12 cellular contexts compared by ENCODE assay signal in the genomic region with DNA sequence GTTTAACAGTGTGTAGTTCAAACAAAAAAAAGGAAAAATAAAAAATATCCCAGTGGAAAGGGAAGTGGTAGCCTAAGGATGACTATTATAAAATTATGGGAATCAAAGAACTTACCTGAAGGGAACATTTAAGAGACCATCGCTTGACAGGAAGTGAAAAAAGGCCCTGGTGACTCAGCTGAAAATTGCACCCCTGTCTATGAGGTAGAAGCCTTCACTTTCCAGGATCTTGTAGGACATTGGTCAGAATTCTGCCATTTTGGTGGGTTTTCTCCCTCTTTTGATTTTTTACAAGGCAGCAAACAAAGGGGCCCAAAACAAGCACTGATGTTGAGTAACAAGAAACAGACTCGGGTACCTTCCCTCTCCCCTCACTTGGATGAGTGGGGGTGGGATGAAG. TPM values are rescaled to one million over a fixed set of nuclear protein-coding genes. Genes with fewer than 3 reads are reported as not detected.
A peak's percentile ranks its signal among the peaks of the same experiment; 100 is the strongest.
DNase-seq lines count a peak whose midpoint lies in the region; ATAC-seq and TF ChIP-seq lines count a peak whose summit lies in the region.
"Had no signal": no experiment of that assay in that cellular context is flagged by ENCODE, and none has a peak within 500 bp of the region (broad histone marks: within the 10 kb centered on the region; RNA-seq: fewer than 3 reads in every experiment).

No MANE protein-coding gene starts in this region.

- H3K27ac ChIP-seq in AG04450 (ENCODE audit: low read depth, low read length) (peak overlapping the region; percentile 40), HUES64 (ENCODE audit: low read depth, low read length) (peak overlapping the region; percentile 6), cingulate gyrus (ENCODE audit: low read depth, low read length) (peak overlapping the region; percentile 49), neutrophil (peak overlapping the region; percentile 53)
- H3K27ac ChIP-seq: SJCRH30 had no signal

- ATAC-seq in GM18868 (IDR thresholded peaks at IDR 0.05; ENCODE audit: unreplicated experiment) (no peak), HG03280 (IDR thresholded peaks at IDR 0.05; ENCODE audit: unreplicated experiment) (no peak)

- H3K4me3 ChIP-seq in AG04450 (ENCODE audit: low read depth, low read length), result no peak overlapping the region
- no peak overlapping the region for H3K4me3 ChIP-seq in HUES64 (ENCODE audit: low read length)
- no peak overlapping the region for H3K4me3 ChIP-seq in neutrophil (ENCODE audit: low read depth in 1 of 2, low read length in 1 of 2)
- H3K4me3 ChIP-seq: SJCRH30 had no signal

- WGBS in HUES64, result 97% methylated on average over 2 of the region's 2 CpGs

- CTCF ChIA-PET in AG04450 (lab: Charles Lee), result no interaction called here

- no peak for DNase-seq in AG04450 (ENCODE audit: low read depth, low spot score)
- DNase-seq in NK-92 (lab: John Stamatoyannopoulos, UW; ENCODE audit: unreplicated experiment), result no peak
- DNase-seq in NCI-H69 (lab: John Stamatoyannopoulos, UW), result no peak
- DNase-seq: DMS153, NCI-H187 treated with DMSO at 0.1 percent for 48 hours, retina had no signal

- H3K9ac ChIP-seq in HUES64 (ENCODE audit: low read depth, low read length), result no peak overlapping the region

- POLR2A ChIA-PET in AG04450 (lab: Yijun Ruan, JAX), result interaction anchor here (0.9 to 3.1 kb wide), 4 partner anchors 8 to 12 kb away, joined by 5 to 27 read pairs (median 8); no protein-coding TSS in a partner anchor

- H3K4me1 ChIP-seq in HUES64 (ENCODE audit: insufficient read depth, low read length), result peaks cover 23% of the 10 kb centered on the region; the same call in 1 of the 2 replicates
- peaks cover 0 to 4% of the 10 kb centered on the region in 2 experiments for H3K4me1 ChIP-seq in neutrophil (ENCODE audit: control insufficient read depth in 1 of 2, insufficient read depth in 1 of 2, low read depth in 1 of 2, low read length in 1 of 2)
- H3K4me1 ChIP-seq: SJCRH30 had no signal

- H3K36me3 ChIP-seq in HUES64 (ENCODE audit: insufficient read depth, low read length), result peaks cover 97% of the 10 kb centered on the region
- H3K36me3 ChIP-seq in neutrophil, result peaks cover 100% of the 10 kb centered on the region

- no peak for TF ChIP-seq CTCF in AG04450 (IDR thresholded peaks at IDR 0.05; ENCODE audit: low read depth, low read length)
- TF ChIP-seq CTCF in neutrophil (IDR thresholded peaks at IDR 0.05), result no peak

- H3K9me3 ChIP-seq in AG04450 (ENCODE audit: control insufficient read depth, insufficient read depth, low read length) (no peaks in the 10 kb centered on the region), HUES64 (ENCODE audit: insufficient read depth, low read depth, low read length) (no peaks in the 10 kb centered on the region), neutrophil (peaks cover 12% of the 10 kb centered on the region)
- H3K9me3 ChIP-seq: SJCRH30 had no signal

- H3K27me3 ChIP-seq in AG04450 (ENCODE audit: control insufficient read depth, insufficient read depth, low read length) (no peaks in the 10 kb centered on the region), HUES64 (ENCODE audit: insufficient read depth, low read length) (no peaks in the 10 kb centered on the region), neutrophil (no peaks in the 10 kb centered on the region)
- H3K27me3 ChIP-seq: SJCRH30 had no signal

RNA-seq across cellular contexts. Expression of gene DDX17, which starts 15.6 kb away (rescaled TPM):
- 348 and 426 TPM in 2 replicates for polyA plus RNA-seq in AG04450 (2011; rRNA removed)
- polyA minus RNA-seq in AG04450 (2011; rRNA and poly(A)+ RNA removed), result 503 and 507 TPM in 2 replicates
- polyA plus RNA-seq in HUES64 (2013, experiment 1 of 2), result 201 TPM
- polyA plus RNA-seq in HUES64 (2013, experiment 2 of 2), result 203 TPM

RNA-seq across cellular contexts. Expression of gene KDELR3, which starts 22.6 kb away (rescaled TPM):
- 223 and 278 TPM in 2 replicates for polyA plus RNA-seq in AG04450 (2011; rRNA removed)
- polyA minus RNA-seq in AG04450 (2011; rRNA and poly(A)+ RNA removed), result 85.4 and 95.8 TPM in 2 replicates
- polyA plus RNA-seq in HUES64 (2013, experiment 1 of 2), result 5.8 TPM
- polyA plus RNA-seq in HUES64 (2013, experiment 2 of 2), result 7.6 TPM

RNA-seq across cellular contexts. Expression of gene KCNJ4, which starts 35.5 kb away (rescaled TPM):
- polyA plus RNA-seq in AG04450 (2011; rRNA removed), result not detected in 2 replicates
- not detected in 2 replicates for polyA minus RNA-seq in AG04450 (2011; rRNA and poly(A)+ RNA removed)
- 0.60 TPM for polyA plus RNA-seq in HUES64 (2013, experiment 1 of 2)
- 1.5 TPM for polyA plus RNA-seq in HUES64 (2013, experiment 2 of 2)
